21 cellular contexts compared by ENCODE assay signal in the genomic region with DNA sequence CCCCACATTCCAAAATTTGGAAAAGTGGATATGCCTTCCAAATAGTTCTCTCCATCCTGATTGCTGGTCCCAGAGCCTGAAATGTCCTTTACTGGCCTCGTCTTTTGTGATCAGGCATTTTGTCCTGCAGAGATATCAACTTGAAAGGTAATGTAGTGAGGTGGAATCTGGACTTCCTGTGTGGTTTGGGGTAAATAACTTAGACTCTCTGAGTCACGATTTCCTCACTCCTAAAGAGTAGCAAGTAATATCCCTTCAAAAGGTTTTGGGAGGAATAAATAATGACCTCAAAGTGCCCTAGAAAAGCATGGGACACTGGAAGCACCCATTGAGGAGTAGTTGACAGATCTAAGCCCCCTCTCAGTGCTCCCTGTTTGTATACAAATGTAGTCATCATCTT.
"Had no signal": no experiment of that assay in that cellular context is flagged by ENCODE, and none has a peak within 500 bp of the region (broad histone marks: within the 10 kb centered on the region; RNA-seq: fewer than 3 reads in every experiment).

No MANE protein-coding gene starts in this region.

- H3K27ac ChIP-seq: colonic mucosa, heart left ventricle, right atrium auricular region, sigmoid colon, skin epidermis, stomach, thoracic aorta had no signal

- H3K4me1 ChIP-seq: colonic mucosa, heart left ventricle, right atrium auricular region, sigmoid colon, stomach had no signal

- DNase-seq: colonic mucosa; dermis blood vessel endothelial cell; erythroblast; heart left ventricle; hippocampal formation; kidney glomerular epithelial cell; natural killer cell; posterior cingulate gyrus; sigmoid colon; stimulated activated CD4-positive, alpha-beta T cell treated with anti-CD3 and anti-CD28 coated beads, Interleukin-2, amount 100 ng/mL, for 24 hours; stimulated activated CD4-positive, alpha-beta T cell treated with anti-CD3 and anti-CD28 coated beads, Interleukin-4, amount 100 ng/mL, for 4 hours; stimulated activated naive B cell treated with anti-CD40 and anti-IgM and Interleukin-4, amounts not matched to agents 10 μg/mL and 1 μg/mL and 100 μg/mL, for 72 hours; stomach; substantia nigra; trophoblast cell had no signal

- ATAC-seq: heart left ventricle; left lobe of liver; natural killer cell; stimulated activated naive B cell treated with anti-CD40 and anti-IgM and Interleukin-4, amounts not matched to agents 10 μg/mL and 1 μg/mL and 100 μg/mL, for 72 hours had no signal

- H3K27me3 ChIP-seq: colonic mucosa, heart left ventricle, right atrium auricular region, sigmoid colon, stomach had no signal

- H3K4me3 ChIP-seq: colonic mucosa, heart left ventricle, right atrium auricular region, sigmoid colon, skin epidermis, stomach, thoracic aorta had no signal

- FAIRE-seq: frontal cortex, islet of Langerhans had no signal

- H3K9me3 ChIP-seq: colonic mucosa, right atrium auricular region, sigmoid colon, stomach, thoracic aorta had no signal

- H3K36me3 ChIP-seq: colonic mucosa, heart left ventricle, right atrium auricular region, sigmoid colon, stomach, thoracic aorta had no signal
